ENCODE assay signal across 8 cellular contexts in genomic region chr14:32073537-32074189, GRCh38. TPM values are rescaled to one million over a fixed set of nuclear protein-coding genes. Genes with fewer than 3 reads are reported as not detected.
A peak's percentile ranks its signal among the peaks of the same experiment; 100 is the strongest.
DNase-seq lines count a peak whose midpoint lies in the region; ATAC-seq and TF ChIP-seq lines count a peak whose summit lies in the region.

No MANE protein-coding gene starts in this region.

- no TSS peak for BruUV-seq in mammary epithelial cell (replicated peaks; lab: Mats Ljungman, UMichigan)

- dilution Hi-C loops in mammary epithelial cell (cut with HindIII; ENCODE audit: low sequenced_read_pairs) = no loop called here

- no peaks in the 10 kb centered on the region for H3K36me3 ChIP-seq in CD8-positive, alpha-beta memory T cell (ENCODE audit: insufficient read depth, low read length)
- no peaks in the 10 kb centered on the region for H3K36me3 ChIP-seq in mammary epithelial cell (ENCODE audit: insufficient read depth, low read length)
- no peaks in the 10 kb centered on the region for H3K36me3 ChIP-seq in left lung
- no peaks in the 10 kb centered on the region for H3K36me3 ChIP-seq in stomach smooth muscle (ENCODE audit: control insufficient read depth in 2 of 2, insufficient read depth in 2 of 2, low read length in 2 of 2)

- 95% methylated on average over 6 of the region's 6 CpGs for WGBS in mammary epithelial cell (ENCODE audit: low coverage, missing lambda C conversion rate)

- no peak overlapping the region for H3K4me3 ChIP-seq in CD8-positive, alpha-beta memory T cell (ENCODE audit: low read length)
- H3K4me3 ChIP-seq in mammary epithelial cell (replicated peaks in 1 of 3; ENCODE audit: insufficient read depth in 1 of 3, low read depth in 2 of 3, low read length in 3 of 3) (peak overlapping the region in 1 of 3 experiments; percentile 63), left lung (no peak overlapping the region), stomach smooth muscle (ENCODE audit: low read length in 2 of 2) (no peak overlapping the region)

- H3K4me2 ChIP-seq in mammary epithelial cell (ENCODE audit: insufficient read depth, low read depth, low read length) = no peak overlapping the region

- H3K9me3 ChIP-seq in CD8-positive, alpha-beta memory T cell (ENCODE audit: low read length) = no peaks in the 10 kb centered on the region
- H3K9me3 ChIP-seq in mammary epithelial cell (replicated peaks; ENCODE audit: insufficient read depth, low read length) (no peaks in the 10 kb centered on the region), left lung (no peaks in the 10 kb centered on the region), stomach smooth muscle (ENCODE audit: control insufficient read depth in 2 of 2, low read length in 2 of 2) (no peaks in the 10 kb centered on the region)

- H3K4me3 Mint-ChIP-seq in CD8-positive, alpha-beta memory T cell = peak overlapping the region in 3 of 7 donors; percentile 24 to 87 (median 41)

- no peaks in the 10 kb centered on the region for H4K20me1 ChIP-seq in mammary epithelial cell (ENCODE audit: insufficient read depth, low read length)

- peaks cover 5% of the 10 kb centered on the region for H3K4me1 ChIP-seq in CD8-positive, alpha-beta memory T cell (ENCODE audit: insufficient read depth, low read length)
- H3K4me1 ChIP-seq in mammary epithelial cell (ENCODE audit: insufficient read depth, low read length) = no peaks in the 10 kb centered on the region
- H3K4me1 ChIP-seq in left lung = peaks cover 0 to 10% of the 10 kb centered on the region in 2 donors
- H3K4me1 ChIP-seq in stomach smooth muscle (ENCODE audit: control insufficient read depth, insufficient read depth, low read length) = peaks cover 13% of the 10 kb centered on the region

- TF ChIP-seq CTCF in mammary epithelial cell (conservative IDR thresholded peaks at IDR 0.05 in 1 of 2, IDR thresholded peaks at IDR 0.05 in 1 of 2; ENCODE audit: extremely low read depth in 1 of 2, insufficient read depth in 1 of 2, low read depth in 1 of 2, low read length in 2 of 2) = peak; percentile 63 to 66
- peak; percentile 61 to 79 for TF ChIP-seq CTCF in left lung (IDR thresholded peaks at IDR 0.05)

- peaks cover 0 to 3% of the 10 kb centered on the region in 2 donors for H3K27me3 Mint-ChIP-seq in CD8-positive, alpha-beta memory T cell

- POLR2A ChIA-PET in CD8-positive, alpha-beta memory T cell (lab: Charles Lee) = no interaction called here

- no peaks in the 10 kb centered on the region for H3K9me3 Mint-ChIP-seq in CD8-positive, alpha-beta memory T cell

- in situ Hi-C loops in SK-MEL-5 (cut with HindIII; ENCODE audit: low pct_unique_long_range_greater_than_20kb, low sequenced_read_pairs) (no loop called here), mammary epithelial cell (cut with MboI; ENCODE audit: low sequenced_read_pairs in 2 of 2) (loop anchor here in 1 of 2 donors (10.0 kb wide), 3 partner anchors 139 to 401 kb away; no protein-coding TSS in a partner anchor)

- peaks cover 0 to 11% (median 0%) of the 10 kb centered on the region in 3 donors for H3K36me3 Mint-ChIP-seq in CD8-positive, alpha-beta memory T cell

- CTCF ChIA-PET in CD8-positive, alpha-beta memory T cell (lab: Charles Lee) = interaction anchor here (0.7 to 4.2 kb wide), 10 partner anchors 13 to 189 kb away, joined by 3 to 75 read pairs (median 4); partner anchors contain the start of gene RNU6-8
- CTCF ChIA-PET in mammary epithelial cell (lab: Charles Lee; ENCODE audit: low non-redundant PET) = interaction anchor here (0.6 to 1.0 kb wide), 2 partner anchors 39 to 147 kb away, joined by 6 to 13 read pairs; no protein-coding TSS in a partner anchor

- ATAC-seq in GM18907 (IDR thresholded peaks at IDR 0.05; ENCODE audit: unreplicated experiment) (peak; percentile 29), left lung (no peak), GM21737 (IDR thresholded peaks at IDR 0.05; ENCODE audit: unreplicated experiment) (no peak)

- H3K27ac Mint-ChIP-seq in CD8-positive, alpha-beta memory T cell = peak overlapping the region in 3 of 8 donors; percentile 10 to 60 (median 27)

- peaks cover 20 to 29% (median 21%) of the 10 kb centered on the region in 3 donors for H3K4me1 Mint-ChIP-seq in CD8-positive, alpha-beta memory T cell

- H3K27me3 ChIP-seq in CD8-positive, alpha-beta memory T cell (ENCODE audit: insufficient read depth, low read length, poor library complexity, severe bottlenecking) = no peaks in the 10 kb centered on the region
- H3K27me3 ChIP-seq in mammary epithelial cell (ENCODE audit: insufficient read depth, low read length) = no peaks in the 10 kb centered on the region
- no peaks in the 10 kb centered on the region for H3K27me3 ChIP-seq in left lung
- no peaks in the 10 kb centered on the region for H3K27me3 ChIP-seq in stomach smooth muscle (ENCODE audit: control insufficient read depth in 1 of 2, insufficient read depth in 2 of 2, low read length in 2 of 2)

- peaks cover 37% of the 10 kb centered on the region for H3K79me2 ChIP-seq in mammary epithelial cell (ENCODE audit: insufficient read depth, low read length)

- H2AFZ ChIP-seq in mammary epithelial cell (ENCODE audit: low read depth, low read length) = no peak overlapping the region

- H3K9ac ChIP-seq in mammary epithelial cell (ENCODE audit: insufficient read depth, low read length) = no peak overlapping the region
- no peak overlapping the region for H3K9ac ChIP-seq in stomach smooth muscle (ENCODE audit: low read length in 2 of 2)

- intact Hi-C loops in mammary epithelial cell (cut with micrococcal nuclease) (loop anchor here (1.0 kb wide), 4 partner anchors 157 to 440 kb away; no protein-coding TSS in a partner anchor), left lung (cut with DNase I) (loop anchor here in 1 of 2 donors (5.0 kb wide), 1 partner anchor 179 kb away; no protein-coding TSS in a partner anchor)

- H3K27ac ChIP-seq in CD8-positive, alpha-beta memory T cell (ENCODE audit: low read depth, low read length) = no peak overlapping the region
- H3K27ac ChIP-seq in mammary epithelial cell (ENCODE audit: insufficient read depth, low read depth, low read length) = no peak overlapping the region
- H3K27ac ChIP-seq in left lung = no peak overlapping the region
- peak overlapping the region; percentile 8 for H3K27ac ChIP-seq in stomach smooth muscle (ENCODE audit: low read length)

- DNase-seq in CD8-positive, alpha-beta memory T cell = peak; percentile 4 to 72 (median 65)
- peak; percentile 27 for DNase-seq in NCI-H1048 (lab: John Stamatoyannopoulos, UW)
- DNase-seq in SK-MEL-5 (ENCODE audit: low read depth, low spot score) = peak; percentile 92
- DNase-seq in mammary epithelial cell = peak; percentile 78
- DNase-seq in left lung = no peak

RNA-seq across cellular contexts. Expression of gene ARHGAP5, which starts 3.4 kb away (rescaled TPM):
- 10 to 100 TPM; 37.9 to 38.2 TPM for total RNA-seq in CD8-positive, alpha-beta memory T cell
- polyA plus RNA-seq in CD8-positive, alpha-beta memory T cell = 15.9 TPM
- total RNA-seq in SK-MEL-5 (2014; rRNA removed; shearing (Covaris generic)) = 110 and 123 TPM in 2 replicates
- 27.2 and 34.2 TPM in 2 replicates for polyA plus RNA-seq in SK-MEL-5 (2015; cell fraction: cytosol; rRNA removed)
- polyA plus RNA-seq in SK-MEL-5 (2015; cell fraction: nucleus; rRNA removed) = 36.5 and 50.0 TPM in 2 replicates
- total RNA-seq in mammary epithelial cell (100 to 1,000 TPM; 107 to 221 TPM), left lung (10 to 100 TPM; 82.4 to 88.5 TPM)
- 19.8 TPM for polyA plus RNA-seq in mammary epithelial cell
- polyA minus RNA-seq in mammary epithelial cell = 51.0 TPM

Comparison
In these comparisons a context has a peak if more than half of its experiments do, and no peak if none do; other contexts are left out.
1. DNase-seq: peak in CD8-positive, alpha-beta memory T cell (5 of 5), NCI-H1048 (single experiment), SK-MEL-5 (single experiment) and mammary epithelial cell (single experiment); none in left lung (0 of 2).